Comparison of ENCODE assay signal across 1 cellular context in genomic region chr17:21279582-21279981, GRCh38.
TF ChIP-seq lines count a peak whose summit lies in the region.

No MANE protein-coding gene starts in this region.

TF ChIP-seq in GM12878, 131 proteins besides CTCF, POLR2A, EP300 and RAD21:
- TF ChIP-seq ZNF217 (IDR thresholded peaks at IDR 0.05) (no peak), RAD51 (IDR thresholded peaks at IDR 0.05) (no peak), SIN3A (IDR thresholded peaks at IDR 0.05; ENCODE audit: low read depth, low read length) (no peak), CBX3 (IDR thresholded peaks at IDR 0.05; ENCODE audit: borderline replicate concordance, low read depth) (no peak), MAX (IDR thresholded peaks at IDR 0.05; ENCODE audit: low read depth, low read length) (no peak), IRF5 (IDR thresholded peaks at IDR 0.05; ENCODE audit: borderline replicate concordance) (no peak), EZH2 (IDR thresholded peaks at IDR 0.05; ENCODE audit: borderline replicate concordance, control insufficient read depth, low read depth, low read length) (no peak), NR2C1 (IDR thresholded peaks at IDR 0.05) (no peak), ASH2L (IDR thresholded peaks at IDR 0.05; ENCODE audit: borderline replicate concordance, low read depth) (no peak), CREB1 (IDR thresholded peaks at IDR 0.05; ENCODE audit: low read depth) (no peak), IKZF2 (IDR thresholded peaks at IDR 0.05) (no peak), CBX5 (IDR thresholded peaks at IDR 0.05; ENCODE audit: low read depth) (no peak), EED (IDR thresholded peaks at IDR 0.05; ENCODE audit: low read depth) (no peak), GABPA (IDR thresholded peaks at IDR 0.05; ENCODE audit: low read depth) (no peak), CEBPZ (IDR thresholded peaks at IDR 0.05; ENCODE audit: low read depth, low read length) (no peak), SREBF2 (IDR thresholded peaks at IDR 0.05; ENCODE audit: low read length) (no peak), ELK1 (IDR thresholded peaks at IDR 0.05; ENCODE audit: low read depth, low read length) (no peak)
